In genomic region chr5:42756630-42757601, GRCh38 we compare ENCODE assay signal across 8 cellular contexts. TPM values are rescaled to one million over a fixed set of nuclear protein-coding genes. Genes with fewer than 3 reads are reported as not detected.
DNase-seq lines count a peak whose midpoint lies in the region; ATAC-seq and TF ChIP-seq lines count a peak whose summit lies in the region.

A gene with protein sequence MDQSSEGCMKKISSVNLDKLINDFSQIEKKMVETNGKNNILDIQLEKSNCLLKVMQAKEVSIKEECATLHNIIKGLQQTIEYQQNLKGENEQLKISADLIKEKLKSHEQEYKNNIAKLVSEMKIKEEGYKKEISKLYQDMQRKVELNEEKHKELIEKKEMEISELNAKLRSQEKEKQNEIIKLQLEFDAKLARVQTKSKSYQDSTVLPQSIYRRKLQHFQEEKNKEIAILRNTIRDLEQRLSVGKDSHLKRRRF (plus strand): TSS chr5:42756818. CDS start chr5:42759122, 2,304 bp downstream.

- TF ChIP-seq POLR2A in heart left ventricle (IDR thresholded peaks at IDR 0.05), result no peak

- H3K4me3 Mint-ChIP-seq in CD4-positive, alpha-beta memory T cell, result peak within 1 kb of the TSS; percentile 74 to 92 (median 87)

- no peaks in the 10 kb centered on the region for H3K4me1 ChIP-seq in CD4-positive, alpha-beta memory T cell (ENCODE audit: insufficient read depth, low read length)
- H3K4me1 ChIP-seq in heart left ventricle (peaks cover 0 to 8% (median 0%) of the 10 kb centered on the region in 12 donors), smooth muscle cell (ENCODE audit: low read depth) (no peaks in the 10 kb centered on the region)

- H3K27ac Mint-ChIP-seq in CD4-positive, alpha-beta memory T cell, result peak within 1 kb of the TSS; percentile 19 to 67 (median 39)

- no peaks in the 10 kb centered on the region for H3K79me2 ChIP-seq in smooth muscle cell (ENCODE audit: low read depth)

- POLR2A ChIA-PET in CD4-positive, alpha-beta memory T cell (lab: Charles Lee; ENCODE audit: partially characterized antibody), result interaction anchor here (0.6 to 1.5 kb wide), 5 partner anchors 36 to 364 kb away, joined by 3 to 5 read pairs (median 3); partner anchors contain the start of gene ZNF131

- peak; percentile 30 to 49 (median 35) for DNase-seq in CD4-positive, alpha-beta memory T cell
- DNase-seq in NCI-H446 treated with DMSO at 0.1 percent for 48 hours (lab: John Stamatoyannopoulos, UW) (peak; percentile 69), heart left ventricle (peak in 3 of 5 donors; percentile 23 to 64 (median 31)), smooth muscle cell (lab: John Stamatoyannopoulos, UW; ENCODE audit: unreplicated experiment) (no peak), DMS79 (lab: John Stamatoyannopoulos, UW) (no peak), NCI-H2196 (lab: John Stamatoyannopoulos, UW; ENCODE audit: unreplicated experiment) (no peak)
- DNase-seq in activated effector memory CD4-positive, alpha-beta T cell treated with Interleukin-2 at 50 U/mL for 16 hours, result peak; percentile 44

- ATAC-seq in GM21786 (IDR thresholded peaks at IDR 0.05; ENCODE audit: unreplicated experiment) (peak; percentile 84), heart left ventricle (peak in 3 of 4 donors; percentile 49 to 55 (median 53))

- peak within 1 kb of the TSS; percentile 71 for H2AFZ ChIP-seq in smooth muscle cell (ENCODE audit: low read depth)

- no peak within 1 kb of the TSS for H3K9ac ChIP-seq in smooth muscle cell (ENCODE audit: low read depth)

- peaks cover 5 to 14% (median 8%) of the 10 kb centered on the region in 4 donors for H3K4me1 Mint-ChIP-seq in CD4-positive, alpha-beta memory T cell

- CTCF ChIA-PET in CD4-positive, alpha-beta memory T cell (lab: Charles Lee; ENCODE audit: partially characterized antibody), result interaction anchor here (1.0 to 1.3 kb wide), 2 partner anchors 11 to 15 kb away, joined by 3 read pairs; no protein-coding TSS in a partner anchor

- peak within 1 kb of the TSS; percentile 78 for H3K4me2 ChIP-seq in smooth muscle cell

- no peaks in the 10 kb centered on the region for H3K27me3 ChIP-seq in CD4-positive, alpha-beta memory T cell (ENCODE audit: insufficient read depth, low read length)
- H3K27me3 ChIP-seq in heart left ventricle, result peaks cover 0 to 6% (median 0%) of the 10 kb centered on the region in 9 donors
- H3K27me3 ChIP-seq in smooth muscle cell (ENCODE audit: low read depth), result no peaks in the 10 kb centered on the region

- no peaks in the 10 kb centered on the region for H3K36me3 ChIP-seq in CD4-positive, alpha-beta memory T cell (ENCODE audit: insufficient read depth, low read length)
- H3K36me3 ChIP-seq in heart left ventricle (no peaks in the 10 kb centered on the region), smooth muscle cell (ENCODE audit: low read depth) (no peaks in the 10 kb centered on the region)

- no peaks in the 10 kb centered on the region for H3K36me3 Mint-ChIP-seq in CD4-positive, alpha-beta memory T cell

- H3K4me3 ChIP-seq in CD4-positive, alpha-beta memory T cell (ENCODE audit: low read length in 2 of 2), result peak within 1 kb of the TSS in 1 of 2 donors; percentile 43
- H3K4me3 ChIP-seq in heart left ventricle (peak within 1 kb of the TSS in 11 of 12 donors; percentile 7 to 55 (median 44)), smooth muscle cell (peak within 1 kb of the TSS; percentile 34)

- H3K27ac ChIP-seq in CD4-positive, alpha-beta memory T cell (ENCODE audit: low read depth, low read length), result no peak within 1 kb of the TSS
- H3K27ac ChIP-seq in heart left ventricle (no peak within 1 kb of the TSS), smooth muscle cell (ENCODE audit: low read depth) (no peak within 1 kb of the TSS)

- WGBS in heart left ventricle, 4 donors, result 22 to 33% (median 23%) methylated on average over 35 of the region's 35 CpGs
- 48% methylated on average over 35 of the region's 35 CpGs for WGBS in smooth muscle cell (ENCODE audit: low lambda C conversion rate)

- intact Hi-C loops in CD4-positive, alpha-beta memory T cell (cut with micrococcal nuclease), result no loop called here
- intact Hi-C loops in heart left ventricle (cut with DNase I), result no loop called here

- no peaks in the 10 kb centered on the region for H4K20me1 ChIP-seq in smooth muscle cell (ENCODE audit: low read depth)

- H3K27me3 Mint-ChIP-seq in CD4-positive, alpha-beta memory T cell, result peaks cover 4 to 10% of the 10 kb centered on the region in 2 donors

- no peaks in the 10 kb centered on the region for H3K9me3 ChIP-seq in CD4-positive, alpha-beta memory T cell (ENCODE audit: control insufficient read depth in 1 of 2, low read length in 2 of 2)
- no peaks in the 10 kb centered on the region for H3K9me3 ChIP-seq in heart left ventricle
- no peaks in the 10 kb centered on the region for H3K9me3 ChIP-seq in smooth muscle cell (replicated peaks; ENCODE audit: low read depth)

- TF ChIP-seq CTCF in heart left ventricle (IDR thresholded peaks at IDR 0.05) (no peak), smooth muscle cell (IDR thresholded peaks at IDR 0.05; ENCODE audit: borderline replicate concordance, insufficient read depth, poor library complexity, severe bottlenecking) (no peak)

- H3K9me3 Mint-ChIP-seq in CD4-positive, alpha-beta memory T cell, result no peaks in the 10 kb centered on the region

- no peaks in the 10 kb centered on the region for H3F3A ChIP-seq in smooth muscle cell (ENCODE audit: low read depth)

RNA-seq across cellular contexts. Expression of the gene that starts here (rescaled TPM):
- total RNA-seq in CD4-positive, alpha-beta memory T cell, result 1 to 10 TPM; 5.9 to 6.9 TPM
- polyA plus RNA-seq in CD4-positive, alpha-beta memory T cell, result 1 to 10 TPM; 1.3 to 2.4 TPM
- total RNA-seq in heart left ventricle, result 1 to 10 TPM in 5 of 9 donors, under 1 TPM in 4; 0.32 to 3.2 (median 1.0) TPM
- under 1 TPM; 0.42 to 0.71 TPM for polyA plus RNA-seq in heart left ventricle
- total RNA-seq in smooth muscle cell, result 0.18 and 1.6 TPM in 2 replicates
- 0.98 and 1.4 TPM in 2 replicates for polyA plus RNA-seq in smooth muscle cell

Comparison
In these comparisons a context has a peak if more than half of its experiments do, and no peak if none do; other contexts are left out.
1. DNase-seq: peak in CD4-positive, alpha-beta memory T cell (5 of 5), NCI-H446 treated with DMSO at 0.1 percent for 48 hours (single experiment), activated effector memory CD4-positive, alpha-beta T cell treated with Interleukin-2 at 50 U/mL for 16 hours (single experiment) and heart left ventricle (3 of 5); none in smooth muscle cell (single experiment), DMS79 (single experiment) and NCI-H2196 (single experiment).